ENCODE assay signal across 10 cellular contexts in the genomic region with DNA sequence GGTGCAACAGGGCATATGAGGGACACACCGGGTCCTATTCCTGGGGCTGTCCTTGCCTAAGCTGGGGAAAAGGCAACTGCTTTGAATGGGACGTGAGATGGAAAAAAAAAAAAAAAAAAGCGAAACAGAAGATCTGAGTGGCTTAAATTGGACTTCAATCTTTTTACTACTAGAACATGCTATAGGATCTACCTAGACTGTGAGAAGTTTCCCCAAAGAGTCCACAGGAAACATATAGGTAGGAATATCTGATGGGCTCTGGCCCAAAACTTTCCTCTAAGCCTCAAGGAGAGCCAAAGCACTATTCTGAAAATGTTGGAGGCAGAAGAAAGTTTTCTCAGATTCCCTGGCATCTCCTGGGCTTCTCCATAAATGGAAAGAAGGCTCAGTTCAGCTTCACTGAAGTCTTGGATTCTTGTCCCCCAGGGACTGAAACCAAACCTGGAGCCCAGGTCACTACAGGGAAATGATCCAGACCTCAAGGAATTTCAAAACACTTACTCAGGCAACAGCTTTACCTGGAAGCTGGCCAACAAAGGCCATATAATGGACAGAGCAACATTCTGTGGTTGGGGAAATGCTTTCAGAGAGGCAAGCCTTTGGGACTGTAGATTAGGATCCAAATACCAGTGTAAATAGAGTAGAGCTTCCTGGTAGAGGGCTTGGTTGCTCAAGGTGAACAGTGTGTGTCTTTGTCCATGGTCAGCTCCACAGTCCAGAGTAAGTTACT. TPM values are rescaled to one million over a fixed set of nuclear protein-coding genes. Genes with fewer than 3 reads are reported as not detected.
DNase-seq lines count a peak whose midpoint lies in the region; ATAC-seq and TF ChIP-seq lines count a peak whose summit lies in the region.
"Had no signal": no experiment of that assay in that cellular context is flagged by ENCODE, and none has a peak within 500 bp of the region (broad histone marks: within the 10 kb centered on the region; RNA-seq: fewer than 3 reads in every experiment).

No MANE protein-coding gene starts in this region.

- no peaks in the 10 kb centered on the region for H3K9me2 ChIP-seq in GM23248 (ENCODE audit: insufficient read depth)

- no peak overlapping the region for H3K9ac ChIP-seq in GM23248
- no peak overlapping the region for H3K9ac ChIP-seq in smooth muscle cell (ENCODE audit: low read depth)

- H4K20me1 ChIP-seq in GM23248 (ENCODE audit: insufficient read depth) = no peaks in the 10 kb centered on the region
- H4K20me1 ChIP-seq in smooth muscle cell (ENCODE audit: low read depth) = no peaks in the 10 kb centered on the region

- TF ChIP-seq CTCF in RWPE2 (IDR thresholded peaks at IDR 0.05; ENCODE audit: poor library complexity, severe bottlenecking) (no peak), fibroblast of pulmonary artery (IDR thresholded peaks at IDR 0.05; ENCODE audit: low read length, missing control alignments) (no peak), smooth muscle cell (IDR thresholded peaks at IDR 0.05; ENCODE audit: borderline replicate concordance, insufficient read depth, poor library complexity, severe bottlenecking) (no peak), GM13976 (IDR thresholded peaks at IDR 0.05; ENCODE audit: borderline replicate concordance, control extremely low read depth, extremely low read depth, insufficient read depth, missing control alignments) (no peak), testis (IDR thresholded peaks at IDR 0.05) (no peak)

- 75 to 81% methylated on average over 2 to 3 of the region's 3 CpGs for WGBS in GM23248 (ENCODE audit: low coverage in 1 of 2, low lambda C conversion rate in 2 of 2, missing lambda C conversion rate in 2 of 2), 2 experiments
- 87% methylated on average over 3 of the region's 3 CpGs for WGBS in smooth muscle cell (ENCODE audit: low lambda C conversion rate)
- 86 to 88% methylated on average over 3 of the region's 3 CpGs for WGBS in testis, 2 donors

- no peak overlapping the region for H3K27ac ChIP-seq in GM23248
- H3K27ac ChIP-seq in RWPE2 (ENCODE audit: poor library complexity, severe bottlenecking) = peak overlapping the region; percentile 71
- H3K27ac ChIP-seq in smooth muscle cell (ENCODE audit: low read depth) = peak overlapping the region; percentile 42
- no peak overlapping the region for H3K27ac ChIP-seq in testis
- H3K27ac ChIP-seq: esophagus muscularis mucosa had no signal

- peaks cover 7% of the 10 kb centered on the region; the same call in 1 of the 2 replicates for H3F3A ChIP-seq in GM23248 (ENCODE audit: insufficient read depth)
- H3F3A ChIP-seq in smooth muscle cell (ENCODE audit: low read depth) = no peaks in the 10 kb centered on the region

- H3K36me3 ChIP-seq in GM23248 (ENCODE audit: low read depth) = no peaks in the 10 kb centered on the region
- no peaks in the 10 kb centered on the region for H3K36me3 ChIP-seq in RWPE2 (ENCODE audit: low read depth)
- H3K36me3 ChIP-seq in smooth muscle cell (ENCODE audit: low read depth) = no peaks in the 10 kb centered on the region
- H3K36me3 ChIP-seq in testis (ENCODE audit: low read depth, missing control alignments) = no peaks in the 10 kb centered on the region
- H3K36me3 ChIP-seq: esophagus muscularis mucosa had no signal

- DNase-seq in GM23248 (peak; percentile 83), RWPE2 (ENCODE audit: low spot score) (peak; percentile 77), fibroblast of pulmonary artery (ENCODE audit: low read depth) (peak; percentile 91), smooth muscle cell (lab: John Stamatoyannopoulos, UW; ENCODE audit: unreplicated experiment) (no peak), NCI-H1417 treated with DMSO at 0.1 percent for 48 hours (lab: John Stamatoyannopoulos, UW) (no peak), GM13976 (ENCODE audit: low spot score) (no peak), Ammon's horn (ENCODE audit: low spot score) (no peak), testis (no peak)

- H3K9me3 ChIP-seq in GM23248 (ENCODE audit: low read depth) (no peaks in the 10 kb centered on the region), RWPE2 (ENCODE audit: severe bottlenecking) (peaks cover 3% of the 10 kb centered on the region), smooth muscle cell (replicated peaks; ENCODE audit: low read depth) (no peaks in the 10 kb centered on the region), testis (no peaks in the 10 kb centered on the region)

- H3K27me3 ChIP-seq in GM23248 (replicated peaks; ENCODE audit: insufficient read depth) (peaks cover 40% of the 10 kb centered on the region; the same call in 1 of the 2 replicates), RWPE2 (ENCODE audit: insufficient read depth, poor library complexity, severe bottlenecking) (no peaks in the 10 kb centered on the region), smooth muscle cell (ENCODE audit: low read depth) (no peaks in the 10 kb centered on the region), testis (no peaks in the 10 kb centered on the region)
- H3K27me3 ChIP-seq: esophagus muscularis mucosa had no signal

- no peak for TF ChIP-seq POLR2A in testis (IDR thresholded peaks at IDR 0.05)

- H3K4me1 ChIP-seq in GM23248 (ENCODE audit: insufficient read depth) = peaks cover 8% of the 10 kb centered on the region; the same call in 1 of the 2 replicates
- peaks cover 17% of the 10 kb centered on the region for H3K4me1 ChIP-seq in RWPE2 (ENCODE audit: insufficient read depth, poor library complexity, severe bottlenecking)
- H3K4me1 ChIP-seq in smooth muscle cell (ENCODE audit: low read depth) = no peaks in the 10 kb centered on the region
- no peaks in the 10 kb centered on the region for H3K4me1 ChIP-seq in testis

- peak; percentile 99 for ATAC-seq in RWPE2 (ENCODE audit: low read depth)

- in situ Hi-C loops in GM23248 (cut with MboI) (no loop called here), GM13976 (cut with MboI; ENCODE audit: low sequenced_read_pairs, unreplicated experiment) (no loop called here)

- intact Hi-C loops in testis (cut with DNase I; ENCODE audit: low total_unique reads) = no loop called here

- peak overlapping the region; percentile 7 for H3K4me2 ChIP-seq in GM23248 (ENCODE audit: unreplicated experiment)
- H3K4me2 ChIP-seq in smooth muscle cell = no peak overlapping the region

- no peak overlapping the region for H2AFZ ChIP-seq in GM23248
- H2AFZ ChIP-seq in smooth muscle cell (ENCODE audit: low read depth) = no peak overlapping the region

- H3K4me3 ChIP-seq in GM23248 = no peak overlapping the region
- no peak overlapping the region for H3K4me3 ChIP-seq in RWPE2 (ENCODE audit: severe bottlenecking)
- H3K4me3 ChIP-seq in fibroblast of pulmonary artery (replicated peaks; ENCODE audit: low read depth, low read length) = no peak overlapping the region
- no peak overlapping the region for H3K4me3 ChIP-seq in smooth muscle cell
- H3K4me3 ChIP-seq in testis = no peak overlapping the region
- H3K4me3 ChIP-seq: esophagus muscularis mucosa had no signal

- H3K79me2 ChIP-seq in GM23248 (ENCODE audit: insufficient read depth) (no peaks in the 10 kb centered on the region), smooth muscle cell (ENCODE audit: low read depth) (no peaks in the 10 kb centered on the region)

RNA-seq across cellular contexts. Expression of a gene that starts 56.9 kb away (rescaled TPM):
- total RNA-seq in GM23248 (2014; rRNA removed; shearing (Covaris generic)) = not detected in 2 replicates
- polyA plus RNA-seq in GM23248 (2016; fragmentation: Nextera tagmentation; extraction: Ambion mirVana) (not detected in 2 replicates), smooth muscle cell (0.56 and 0.79 TPM in 2 replicates), testis (ENCODE audit: insufficient read depth, low read depth, low replicate concordance) (32.9 TPM)
- total RNA-seq in smooth muscle cell (1.2 and 1.7 TPM in 2 replicates), testis (10 to 100 TPM; 24.5 to 25.4 TPM)
- total RNA-seq: OCI-LY7 had no signal

Comparison
In these comparisons a context has a peak if more than half of its experiments do, and no peak if none do; other contexts are left out.
1. DNase-seq: peak in GM23248 (single experiment), RWPE2 (single experiment) and fibroblast of pulmonary artery (single experiment); none in smooth muscle cell (single experiment), NCI-H1417 treated with DMSO at 0.1 percent for 48 hours (single experiment), GM13976 (single experiment), Ammon's horn (single experiment) and testis (single experiment).
2. H3K27ac ChIP-seq: peak in RWPE2 (single experiment) and smooth muscle cell (single experiment); none in GM23248 (single experiment) and testis (0 of 2).